8 cellular contexts compared by ENCODE assay signal in the genomic region with DNA sequence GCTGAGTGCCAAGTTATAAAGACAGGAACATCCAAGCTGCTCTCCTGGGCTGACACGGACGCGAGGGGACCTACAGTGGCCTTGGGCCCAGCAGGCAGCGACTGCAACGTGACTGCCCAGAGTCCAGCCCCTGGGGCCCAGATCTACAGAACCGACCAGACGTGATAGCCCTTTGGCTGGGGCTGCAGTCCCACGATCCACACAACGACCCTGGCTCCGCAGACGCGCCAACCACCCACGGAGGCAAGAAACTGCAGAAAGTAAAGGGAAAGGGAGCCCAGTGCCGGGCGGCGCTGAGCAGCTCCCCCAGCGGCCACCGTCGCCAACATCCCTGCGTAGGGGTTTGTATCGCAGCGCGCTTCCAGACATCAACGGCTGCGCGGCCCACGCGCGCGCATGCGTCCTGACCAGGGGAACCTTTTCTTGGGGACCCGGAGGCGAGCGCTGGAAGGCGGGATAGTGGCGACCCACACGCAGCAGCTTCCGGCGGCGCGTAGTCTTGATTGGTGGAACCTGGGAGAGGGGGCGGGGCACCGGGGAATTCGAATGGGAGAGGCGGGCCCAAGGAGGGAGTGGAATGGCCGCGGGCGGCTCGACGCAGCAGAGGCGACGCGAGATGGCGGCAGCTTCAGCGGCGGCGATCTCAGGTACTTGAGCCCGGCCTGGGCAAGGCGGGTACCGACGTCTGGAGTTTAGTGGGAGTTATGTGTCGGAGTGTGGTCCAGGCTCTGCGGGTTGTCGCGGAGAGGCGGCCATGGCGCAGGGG. TPM values are rescaled to one million over a fixed set of nuclear protein-coding genes. Genes with fewer than 3 reads are reported as not detected.
DNase-seq lines count a peak whose midpoint lies in the region; ATAC-seq, FAIRE-seq and TF ChIP-seq lines count a peak whose summit lies in the region.

Gene KIF22 (plus strand): TSS at position 569 of the 766 bp plus-strand sequence. CDS start 9 bp downstream, at position 578.

- peak; percentile 91 for ATAC-seq in GM18909 (IDR thresholded peaks at IDR 0.05; ENCODE audit: poor library complexity, unreplicated experiment)
- ATAC-seq in HG03175 (IDR thresholded peaks at IDR 0.05; ENCODE audit: unreplicated experiment): peak; percentile 91

- H3F3A ChIP-seq in smooth muscle cell (ENCODE audit: low read depth): no peaks in the 10 kb centered on the region

- no peaks in the 10 kb centered on the region for H3K9me3 ChIP-seq in smooth muscle cell (replicated peaks; ENCODE audit: low read depth)

- TF ChIP-seq CTCF in AG09309 (IDR thresholded peaks at IDR 0.05; ENCODE audit: control insufficient read depth, insufficient read depth, low read depth, low read length, missing control alignments): peak; percentile 77
- TF ChIP-seq CTCF in WI38 (IDR thresholded peaks at IDR 0.05; ENCODE audit: low read depth, low read length): peak; percentile 44
- TF ChIP-seq CTCF in bronchial epithelial cell (IDR thresholded peaks at IDR 0.05; ENCODE audit: insufficient read depth, low read length, severe bottlenecking): peak; percentile 91
- TF ChIP-seq CTCF in smooth muscle cell (IDR thresholded peaks at IDR 0.05; ENCODE audit: borderline replicate concordance, insufficient read depth, poor library complexity, severe bottlenecking): peak; percentile 50

- no peaks in the 10 kb centered on the region for H3K27me3 ChIP-seq in bronchial epithelial cell (ENCODE audit: control insufficient read depth, insufficient read depth, low read length)
- no peaks in the 10 kb centered on the region for H3K27me3 ChIP-seq in smooth muscle cell (ENCODE audit: low read depth)

- H3K79me2 ChIP-seq in smooth muscle cell (ENCODE audit: low read depth): peaks cover 45% of the 10 kb centered on the region

- peaks cover 15% of the 10 kb centered on the region for H3K4me1 ChIP-seq in smooth muscle cell (ENCODE audit: low read depth)

- WGBS in smooth muscle cell (ENCODE audit: low lambda C conversion rate): 2% methylated on average over 67 of the region's 67 CpGs

- FAIRE-seq in bronchial epithelial cell (lab: Jason Lieb, UNC): no peak

- H3K4me2 ChIP-seq in smooth muscle cell: peak within 1 kb of the TSS; percentile 96

- H3K36me3 ChIP-seq in bronchial epithelial cell (ENCODE audit: control insufficient read depth, insufficient read depth, low read length) (no peaks in the 10 kb centered on the region), smooth muscle cell (ENCODE audit: low read depth) (no peaks in the 10 kb centered on the region)

- H3K4me3 ChIP-seq in AG09309 (ENCODE audit: control insufficient read depth, low read depth, low read length): peak within 1 kb of the TSS; percentile 72
- peak within 1 kb of the TSS; percentile 96 for H3K4me3 ChIP-seq in WI38 (ENCODE audit: low read depth, low read length)
- H3K4me3 ChIP-seq in bronchial epithelial cell (ENCODE audit: low read depth, low read length): peak within 1 kb of the TSS; percentile 98
- H3K4me3 ChIP-seq in smooth muscle cell: peak within 1 kb of the TSS; percentile 75

- no peaks in the 10 kb centered on the region for H4K20me1 ChIP-seq in smooth muscle cell (ENCODE audit: low read depth)

- peak within 1 kb of the TSS; percentile 72 for H3K27ac ChIP-seq in smooth muscle cell (ENCODE audit: low read depth)

- peak within 1 kb of the TSS; percentile 63 for H3K9ac ChIP-seq in smooth muscle cell (ENCODE audit: low read depth)

- H2AFZ ChIP-seq in smooth muscle cell (ENCODE audit: low read depth): peak within 1 kb of the TSS; percentile 88

- peak; percentile 93 for DNase-seq in AG09309 (ENCODE audit: low read depth)
- DNase-seq in NCI-H2227 treated with DMSO at 0.1 percent for 48 hours (lab: John Stamatoyannopoulos, UW): peak; percentile 99
- peak; percentile 95 for DNase-seq in bronchial epithelial cell (ENCODE audit: low read depth)
- peak; percentile 99 for DNase-seq in iPS-NIHi11 (ENCODE audit: low spot score)
- peak; percentile 98 for DNase-seq in smooth muscle cell (lab: John Stamatoyannopoulos, UW; ENCODE audit: unreplicated experiment)

RNA-seq across cellular contexts. Expression of gene KIF22, which starts in this region (rescaled TPM):
- total RNA-seq in bronchial epithelial cell: 11.3 and 12.0 TPM in 2 replicates
- 16.0 and 19.8 TPM in 2 replicates for total RNA-seq in smooth muscle cell
- 33.5 and 35.7 TPM in 2 replicates for polyA plus RNA-seq in smooth muscle cell

Comparison
In these comparisons a context has a peak if more than half of its experiments do, and no peak if none do; other contexts are left out.
1. Peak in every context shown above with its lines: DNase-seq, ATAC-seq, H3K4me3 ChIP-seq and H3K27ac ChIP-seq.